Comparison of ENCODE assay signal across 35 cellular contexts in genomic region chrX:133583825-133584224, GRCh38.
"Had no signal": no experiment of that assay in that cellular context is flagged by ENCODE, and none has a peak within 500 bp of the region (broad histone marks: within the 10 kb centered on the region; RNA-seq: fewer than 3 reads in every experiment).

No MANE protein-coding gene starts in this region.

- DNase-seq: activated B cell treated with CpG ODN at 0.5 μM for 24 hours; activated CD4-positive, alpha-beta memory T cell treated with anti-CD3 and anti-CD28 coated beads for 36 hours; activated CD4-positive, alpha-beta T cell treated with anti-CD3 and anti-CD28 coated beads for 4 hours; activated CD4-positive, alpha-beta T cell treated with anti-CD3 and anti-CD28 coated beads, Interleukin-2, amount 10 ng/mL, durations not matched to agents 24 days and 14 days; activated CD4-positive, alpha-beta T cell treated with anti-CD3 and anti-CD28 coated beads, Interleukin-2, amount 50 U/mL, for 1 hour; activated CD4-positive, alpha-beta T cell treated with anti-CD3 and anti-CD28 coated beads, Interleukin-2, amount 50 U/mL, for 4 hours; activated CD4-positive, CD25-positive, alpha-beta regulatory T cell treated with anti-CD3 and anti-CD28 coated beads, Interleukin-2, amount 50 U/mL, for 72 hours; activated CD8-positive, alpha-beta memory T cell treated with anti-CD3 and anti-CD28 coated beads, Interleukin-2, amount 50 U/mL, for 4 hours; activated CD8-positive, alpha-beta T cell treated with anti-CD3 and anti-CD28 coated beads for 36 hours; activated effector memory CD4-positive, alpha-beta T cell treated with anti-CD3 and anti-CD28 coated beads, Interleukin-2, amount 50 U/mL, for 16 hours; activated gamma-delta T cell treated with Interleukin-2 at 50 U/mL for 16 hours; activated naive CD4-positive, alpha-beta T cell; activated naive CD4-positive, alpha-beta T cell treated with anti-CD3 and anti-CD28 coated beads for 36 hours; activated naive CD4-positive, alpha-beta T cell treated with anti-CD3 and anti-CD28 coated beads, Interleukin-2, amount 50 U/mL, for 16 hours; activated naive CD8-positive, alpha-beta T cell treated with anti-CD3 and anti-CD28 coated beads for 36 hours; activated T-cell treated with anti-CD3 and anti-CD28 coated beads for 4 hours; activated T-cell treated with anti-CD3 and anti-CD28 coated beads, Interleukin-2, amount 50 U/mL, for 1 hour; activated T-cell treated with anti-CD3 and anti-CD28 coated beads, Interleukin-2, amount 50 U/mL, for 4 hours; activated T-cell treated with anti-CD3 and anti-CD28 coated beads, Interleukin-2, amount 50 U/mL, for 72 hours; adrenal gland; amniotic stem cell; aorta; body of pancreas; brain microvascular endothelial cell; central memory CD4-positive, alpha-beta T cell; T-helper 1 cell; T-helper 2 cell; T-helper 9 cell had no signal

- H3K36me3 Mint-ChIP-seq: activated CD4-positive, alpha-beta memory T cell treated with anti-CD3 and anti-CD28 coated beads for 36 hours; activated naive CD4-positive, alpha-beta T cell treated with anti-CD3 and anti-CD28 coated beads, Interleukin-2, amount 50 U/mL, for 72 hours; activated naive CD8-positive, alpha-beta T cell treated with anti-CD3 and anti-CD28 coated beads for 36 hours had no signal

- H3K27ac Mint-ChIP-seq: activated B cell treated with CpG ODN at 0.5 μM for 24 hours; activated CD4-positive, alpha-beta memory T cell treated with anti-CD3 and anti-CD28 coated beads for 36 hours; activated CD4-positive, alpha-beta T cell treated with anti-CD3 and anti-CD28 coated beads, Interleukin-2, amount 10 ng/mL, durations not matched to agents 24 days and 14 days; activated CD8-positive, alpha-beta T cell treated with anti-CD3 and anti-CD28 coated beads for 36 hours; activated naive CD4-positive, alpha-beta T cell treated with anti-CD3 and anti-CD28 coated beads for 36 hours; activated naive CD4-positive, alpha-beta T cell treated with anti-CD3 and anti-CD28 coated beads, Interleukin-2, amount 50 U/mL, for 72 hours; activated naive CD8-positive, alpha-beta T cell treated with anti-CD3 and anti-CD28 coated beads for 36 hours; activated T-cell treated with anti-CD3 and anti-CD28 coated beads, Interleukin-2, amount 50 U/mL, for 72 hours; activated T-helper 1 cell treated with anti-CD3 and anti-CD28 coated beads, Interleukin-12 subunit alpha, Interleukin-12 subunit beta, Interleukin-2, Interleukin-4 antibody, amounts not matched to agents 30 ng/mL and 10 ng/mL and 1 ng/mL, durations not matched to agents 14 hours and 24 hours and 36 hours; activated T-helper 17 cell treated with anti-CD3 and anti-CD28 coated beads, Interleukin-2, amount 50 U/mL, for 72 hours; T-helper 1 cell treated with Interleukin-12 subunit alpha and Interleukin-12 subunit beta and Interleukin-4 antibody, amounts not matched to agents 30 μg/mL and 1 μg/mL, for 36 hours; T-helper 2 cell treated with Interferon-gamma antibody and Interleukin-4, amounts not matched to agents 5 μg/mL and 100 μg/mL, for 36 hours had no signal

- H3K9me3 Mint-ChIP-seq: activated B cell treated with CpG ODN at 0.5 μM for 24 hours; activated CD4-positive, alpha-beta memory T cell treated with anti-CD3 and anti-CD28 coated beads for 36 hours; activated CD4-positive, alpha-beta T cell treated with anti-CD3 and anti-CD28 coated beads, Interleukin-2, amount 10 ng/mL, durations not matched to agents 24 days and 14 days; activated CD8-positive, alpha-beta T cell treated with anti-CD3 and anti-CD28 coated beads for 36 hours; activated naive CD4-positive, alpha-beta T cell treated with anti-CD3 and anti-CD28 coated beads for 36 hours; activated naive CD4-positive, alpha-beta T cell treated with anti-CD3 and anti-CD28 coated beads, Interleukin-2, amount 50 U/mL, for 72 hours; activated naive CD8-positive, alpha-beta T cell treated with anti-CD3 and anti-CD28 coated beads for 36 hours; activated T-cell treated with anti-CD3 and anti-CD28 coated beads, Interleukin-2, amount 50 U/mL, for 4 hours; activated T-cell treated with anti-CD3 and anti-CD28 coated beads, Interleukin-2, amount 50 U/mL, for 72 hours; activated T-helper 1 cell treated with anti-CD3 and anti-CD28 coated beads, Interleukin-12 subunit alpha, Interleukin-12 subunit beta, Interleukin-2, Interleukin-4 antibody, amounts not matched to agents 30 ng/mL and 10 ng/mL and 1 ng/mL, durations not matched to agents 14 hours and 24 hours and 36 hours; activated T-helper 17 cell treated with anti-CD3 and anti-CD28 coated beads, Interleukin-2, amount 50 U/mL, for 72 hours; T-helper 1 cell treated with Interleukin-12 subunit alpha and Interleukin-12 subunit beta and Interleukin-4 antibody, amounts not matched to agents 30 μg/mL and 1 μg/mL, for 36 hours; T-helper 2 cell treated with Interferon-gamma antibody and Interleukin-4, amounts not matched to agents 5 μg/mL and 100 μg/mL, for 36 hours had no signal

- H3K27me3 ChIP-seq: body of pancreas, brain microvascular endothelial cell had no signal

- H3K4me1 Mint-ChIP-seq: activated B cell treated with CpG ODN at 0.5 μM for 24 hours; activated CD4-positive, alpha-beta T cell treated with anti-CD3 and anti-CD28 coated beads, Interleukin-2, amount 10 ng/mL, durations not matched to agents 24 days and 14 days; activated naive CD8-positive, alpha-beta T cell treated with anti-CD3 and anti-CD28 coated beads for 36 hours; activated T-helper 17 cell treated with anti-CD3 and anti-CD28 coated beads, Interleukin-2, amount 50 U/mL, for 72 hours had no signal

- H3K4me3 Mint-ChIP-seq: activated B cell treated with CpG ODN at 0.5 μM for 24 hours; activated CD4-positive, alpha-beta memory T cell treated with anti-CD3 and anti-CD28 coated beads for 36 hours; activated CD4-positive, alpha-beta T cell treated with anti-CD3 and anti-CD28 coated beads, Interleukin-2, amount 10 ng/mL, durations not matched to agents 24 days and 14 days; activated CD8-positive, alpha-beta T cell treated with anti-CD3 and anti-CD28 coated beads for 36 hours; activated naive CD4-positive, alpha-beta T cell treated with anti-CD3 and anti-CD28 coated beads for 36 hours; activated naive CD8-positive, alpha-beta T cell treated with anti-CD3 and anti-CD28 coated beads for 36 hours; activated T-cell treated with anti-CD3 and anti-CD28 coated beads, Interleukin-2, amount 50 U/mL, for 4 hours; activated T-cell treated with anti-CD3 and anti-CD28 coated beads, Interleukin-2, amount 50 U/mL, for 72 hours; activated T-helper 1 cell treated with anti-CD3 and anti-CD28 coated beads, Interleukin-12 subunit alpha, Interleukin-12 subunit beta, Interleukin-2, Interleukin-4 antibody, amounts not matched to agents 30 ng/mL and 10 ng/mL and 1 ng/mL, durations not matched to agents 14 hours and 24 hours and 36 hours; activated T-helper 17 cell treated with anti-CD3 and anti-CD28 coated beads, Interleukin-2, amount 50 U/mL, for 72 hours; T-helper 1 cell treated with Interleukin-12 subunit alpha and Interleukin-12 subunit beta and Interleukin-4 antibody, amounts not matched to agents 30 μg/mL and 1 μg/mL, for 36 hours; T-helper 2 cell treated with Interferon-gamma antibody and Interleukin-4, amounts not matched to agents 5 μg/mL and 100 μg/mL, for 36 hours had no signal

- H3K4me1 ChIP-seq: adrenal gland, body of pancreas, breast epithelium had no signal

- H3K27me3 Mint-ChIP-seq: activated B cell treated with CpG ODN at 0.5 μM for 24 hours; activated CD4-positive, alpha-beta T cell treated with anti-CD3 and anti-CD28 coated beads, Interleukin-2, amount 10 ng/mL, durations not matched to agents 24 days and 14 days; activated CD8-positive, alpha-beta T cell treated with anti-CD3 and anti-CD28 coated beads for 36 hours; activated naive CD8-positive, alpha-beta T cell treated with anti-CD3 and anti-CD28 coated beads for 36 hours had no signal

- H3K36me3 ChIP-seq: adrenal gland, brain microvascular endothelial cell, breast epithelium had no signal

- H3K9me3 ChIP-seq: adrenal gland, body of pancreas, breast epithelium had no signal

- H3K4me3 ChIP-seq: adrenal gland, body of pancreas, breast epithelium had no signal

- ATAC-seq: activated CD8-positive, alpha-beta T cell treated with anti-CD3 and anti-CD28 coated beads for 36 hours; activated naive CD4-positive, alpha-beta T cell treated with anti-CD3 and anti-CD28 coated beads, Interleukin-2, amount 50 U/mL, for 72 hours; activated T-cell treated with anti-CD3 and anti-CD28 coated beads, Interleukin-2, amount 50 U/mL, for 4 hours; activated T-cell treated with anti-CD3 and anti-CD28 coated beads, Interleukin-2, amount 50 U/mL, for 72 hours; activated T-helper 17 cell treated with anti-CD3 and anti-CD28 coated beads, Interleukin-2, amount 50 U/mL, for 72 hours; body of pancreas had no signal

- H3K27ac ChIP-seq: adrenal gland, body of pancreas, brain microvascular endothelial cell, breast epithelium, VCaP had no signal
